ENCODE assay signal across 1 cellular context in the genomic region with DNA sequence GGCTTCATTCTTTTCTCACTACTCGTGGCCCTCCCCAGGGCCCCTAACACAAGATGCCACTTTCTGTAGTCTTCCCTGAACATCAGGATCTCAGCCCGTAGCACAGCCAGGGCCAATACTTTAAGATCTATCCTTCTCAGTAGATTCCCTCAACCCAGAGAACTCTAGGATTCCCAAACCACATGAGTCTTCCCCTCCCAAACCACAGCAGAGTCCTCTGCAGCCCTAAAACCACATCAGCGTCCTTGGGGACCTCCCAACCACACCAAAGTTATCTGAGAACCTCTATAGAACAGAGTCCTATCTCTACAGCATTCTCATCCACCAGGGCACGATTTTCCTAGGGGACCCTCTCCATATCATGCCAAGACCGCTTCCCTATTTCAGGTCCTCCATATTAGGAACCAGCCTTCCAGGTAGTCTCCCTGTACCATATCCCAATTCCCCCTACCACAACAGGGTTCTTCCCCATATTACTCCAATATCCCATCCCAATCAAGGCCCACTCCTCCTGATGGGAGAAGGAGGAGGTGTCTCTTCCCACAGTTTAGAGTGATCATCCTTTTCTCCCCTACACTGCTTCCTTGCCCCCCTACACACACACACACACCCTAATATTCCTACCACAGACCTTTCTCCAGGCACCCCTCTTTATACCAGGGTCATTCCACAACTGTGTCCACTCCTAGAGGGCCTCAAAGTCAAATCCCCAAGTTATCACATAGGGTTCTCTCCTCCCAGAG.
TF ChIP-seq lines count a peak whose summit lies in the region.

No MANE protein-coding gene starts in this region.

TF ChIP-seq in GM12878, 131 proteins besides CTCF, POLR2A, EP300 and RAD21 (continued from another document):
- no peak for TF ChIP-seq SKIL (IDR thresholded peaks at IDR 0.05; ENCODE audit: low read depth, poor library complexity, severe bottlenecking)
- TF ChIP-seq CEBPZ (IDR thresholded peaks at IDR 0.05; ENCODE audit: low read depth, low read length), result no peak
- no peak for TF ChIP-seq CEBPB (IDR thresholded peaks at IDR 0.05; ENCODE audit: borderline replicate concordance in 1 of 2, low read depth in 2 of 2, low read length in 2 of 2)
- peak; percentile 23; the same call in 1 of the 2 replicates for TF ChIP-seq IKZF1 (conservative IDR thresholded peaks at IDR 0.05)
- no peak for TF ChIP-seq ZBTB40 (IDR thresholded peaks at IDR 0.05; ENCODE audit: borderline replicate concordance)
- no peak for TF ChIP-seq ZNF687 (IDR thresholded peaks at IDR 0.05)
- no peak for TF ChIP-seq ZNF592 (IDR thresholded peaks at IDR 0.05)
- no peak for TF ChIP-seq SREBF2 (IDR thresholded peaks at IDR 0.05; ENCODE audit: low read length)
- no peak for TF ChIP-seq TBL1XR1 (IDR thresholded peaks at IDR 0.05; ENCODE audit: low read depth, low read length)
- no peak for TF ChIP-seq CHD1 (IDR thresholded peaks at IDR 0.05; ENCODE audit: low read depth, low read length)
